13 cellular contexts compared by ENCODE assay signal in genomic region chr4:44662623-44663006, GRCh38.
A peak's percentile ranks its signal among the peaks of the same experiment; 100 is the strongest.
DNase-seq lines count a peak whose midpoint lies in the region; ATAC-seq and TF ChIP-seq lines count a peak whose summit lies in the region.
"Had no signal": no experiment of that assay in that cellular context is flagged by ENCODE, and none has a peak within 500 bp of the region (broad histone marks: within the 10 kb centered on the region; RNA-seq: fewer than 3 reads in every experiment).

No MANE protein-coding gene starts in this region.

- DNase-seq in Ammon's horn (ENCODE audit: low spot score) (peak; percentile 45), OCI-M1 (lab: John Stamatoyannopoulos, UW) (peak; percentile 18), NCI-H82 treated with DMSO at 0.1 percent for 48 hours (lab: John Stamatoyannopoulos, UW; ENCODE audit: unreplicated experiment) (no peak), GM10248 (ENCODE audit: extremely low spot score) (no peak), DMS114 treated with DMSO at 0.1 percent for 48 hours (lab: John Stamatoyannopoulos, UW; ENCODE audit: unreplicated experiment) (no peak)
- DNase-seq in activated CD4-positive, alpha-beta T cell treated with anti-CD3 and anti-CD28 coated beads, Interleukin-2, amount 50 U/mL, for 48 hours, result no peak
- DNase-seq: activated naive CD4-positive, alpha-beta T cell treated with Interleukin-2 at 50 U/mL for 16 hours; NCI-H1694 treated with DMSO at 0.1 percent for 48 hours; NCI-H524 treated with DMSO at 0.1 percent for 48 hours; Right ventricle myocardium superior; tibial artery had no signal

- CTCF ChIA-PET in GM10248 (lab: Yijun Ruan, JAX), result interaction anchor here (1.5 kb wide), 1 partner anchor 9 kb away, joined by 4 read pairs; no protein-coding TSS in a partner anchor

- POLR2A ChIA-PET in GM10248 (lab: Yijun Ruan, JAX), result no interaction called here

- TF ChIP-seq CTCF in GM10248 (IDR thresholded peaks at IDR 0.05; ENCODE audit: control extremely low read depth, extremely low read depth, low read depth, missing control alignments), result no peak

- ATAC-seq in GM19324 (IDR thresholded peaks at IDR 0.05; ENCODE audit: low FRiP score, unreplicated experiment) (peak; percentile 87), HG03103 (IDR thresholded peaks at IDR 0.05; ENCODE audit: low read depth, unreplicated experiment) (peak; percentile 63)

Comparison
In these comparisons a context has a peak if more than half of its experiments do, and no peak if none do; other contexts are left out.
1. DNase-seq: peak in Ammon's horn (single experiment) and OCI-M1 (single experiment); none in NCI-H82 treated with DMSO at 0.1 percent for 48 hours (single experiment), GM10248 (single experiment), activated CD4-positive, alpha-beta T cell treated with anti-CD3 and anti-CD28 coated beads, Interleukin-2, amount 50 U/mL, for 48 hours (0 of 2) and DMS114 treated with DMSO at 0.1 percent for 48 hours (single experiment).